37 cellular contexts compared by ENCODE assay signal in the genomic region with DNA sequence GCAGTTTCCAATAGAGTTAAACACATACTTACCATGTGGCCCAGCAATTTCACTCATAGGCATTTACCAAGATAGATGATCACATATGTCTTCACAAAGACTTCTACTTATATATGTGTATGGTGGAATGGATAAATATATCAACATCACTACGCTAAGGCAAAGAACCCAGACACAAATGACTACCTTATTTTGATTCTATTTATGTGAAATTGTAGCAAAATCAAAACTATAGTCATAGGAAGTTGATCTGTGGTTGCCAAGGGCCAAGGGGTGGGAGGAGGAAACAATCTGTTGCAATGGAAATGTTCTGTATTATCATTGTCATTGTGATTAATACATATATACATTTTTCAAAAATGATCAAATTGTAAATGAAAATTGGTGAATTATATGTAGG. TPM values are rescaled to one million over a fixed set of nuclear protein-coding genes. Genes with fewer than 3 reads are reported as not detected.
"Had no signal": no experiment of that assay in that cellular context is flagged by ENCODE, and none has a peak within 500 bp of the region (broad histone marks: within the 10 kb centered on the region; RNA-seq: fewer than 3 reads in every experiment).

No MANE protein-coding gene starts in this region.

- H3K36me3 ChIP-seq: Peyer's patch, SJSA1 had no signal

- H3K27me3 Mint-ChIP-seq: activated naive CD4-positive, alpha-beta T cell treated with anti-CD3 and anti-CD28 coated beads, Interleukin-2, amount 10 ng/mL, durations not matched to agents 7 days and 5 days had no signal

- H3K4me3 ChIP-seq: Peyer's patch, SJSA1 had no signal

- H3K27ac Mint-ChIP-seq: activated CD4-positive, alpha-beta T cell treated with anti-CD3 and anti-CD28 coated beads, Interleukin-2, amount 10 ng/mL, durations not matched to agents 24 days and 14 days; activated naive CD4-positive, alpha-beta T cell treated with anti-CD3 and anti-CD28 coated beads, Interleukin-2, amount 10 ng/mL, durations not matched to agents 7 days and 5 days; activated naive CD8-positive, alpha-beta T cell; activated naive CD8-positive, alpha-beta T cell treated with anti-CD3 and anti-CD28 coated beads, Interleukin-2, amount 50 U/mL, for 24 hours; activated T-helper 1 cell treated with anti-CD3 and anti-CD28 coated beads, Interleukin-12 subunit alpha, Interleukin-12 subunit beta, Interleukin-2, Interleukin-4 antibody, amounts not matched to agents 30 ng/mL and 10 ng/mL and 1 ng/mL, durations not matched to agents 14 hours and 24 hours and 36 hours; brain; T-cell; T-helper 17 cell had no signal

- DNase-seq: activated CD4-positive, alpha-beta T cell treated with anti-CD3 and anti-CD28 coated beads, Interleukin-2, amount 10 ng/mL, durations not matched to agents 24 days and 14 days; activated CD4-positive, alpha-beta T cell treated with anti-CD3 and anti-CD28 coated beads, Interleukin-2, amount 50 U/mL, for 4 hours; activated CD4-positive, CD25-positive, alpha-beta regulatory T cell treated with anti-CD3 and anti-CD28 coated beads, Interleukin-2, amount 50 U/mL, for 72 hours; activated effector memory CD4-positive, alpha-beta T cell treated with Interleukin-2 at 50 U/mL for 16 hours; activated naive CD4-positive, alpha-beta T cell treated with anti-CD3 and anti-CD28 coated beads, Interleukin-2, amount 10 ng/mL, durations not matched to agents 7 days and 5 days; activated naive CD8-positive, alpha-beta T cell treated with anti-CD3 and anti-CD28 coated beads, Interleukin-2, amount 50 U/mL, for 24 hours; activated T-cell treated with anti-CD3 and anti-CD28 coated beads, Interleukin-2, amount 50 U/mL, for 1 hour; anterior cingulate cortex; caudate nucleus; cerebellar nuclear complex; MM.1S; MV-4-11; NCI-H1092; NCI-H1436 treated with DMSO at 0.1 percent for 48 hours; NCI-H1694 treated with DMSO at 0.1 percent for 48 hours; NCI-H2029 treated with DMSO at 0.1 percent for 48 hours; NCI-H2107; NCI-H2171; NCI-H510A; NCI-H526; NCI-H748 treated with DMSO at 0.1 percent for 48 hours; NK-92 treated with Interleukin-12 subunit alpha and Interleukin-12 subunit beta, amount 100 ng/mL, for 24 hours; PC-3; Peyer's patch; RPMI8226; SHP77 treated with DMSO at 0.1 percent for 48 hours; T-cell; T-helper 17 cell had no signal

- H3K9ac ChIP-seq: KMS-11 had no signal

- H3K9me3 ChIP-seq: Peyer's patch, SJSA1 had no signal

- H3K4me3 Mint-ChIP-seq: activated CD4-positive, alpha-beta T cell treated with anti-CD3 and anti-CD28 coated beads, Interleukin-2, amount 10 ng/mL, durations not matched to agents 24 days and 14 days; activated naive CD4-positive, alpha-beta T cell treated with anti-CD3 and anti-CD28 coated beads, Interleukin-2, amount 10 ng/mL, durations not matched to agents 7 days and 5 days; activated naive CD8-positive, alpha-beta T cell; activated naive CD8-positive, alpha-beta T cell treated with anti-CD3 and anti-CD28 coated beads, Interleukin-2, amount 50 U/mL, for 24 hours; activated T-helper 1 cell treated with anti-CD3 and anti-CD28 coated beads, Interleukin-12 subunit alpha, Interleukin-12 subunit beta, Interleukin-2, Interleukin-4 antibody, amounts not matched to agents 30 ng/mL and 10 ng/mL and 1 ng/mL, durations not matched to agents 14 hours and 24 hours and 36 hours; brain; T-cell; T-helper 17 cell had no signal

- H3K36me3 Mint-ChIP-seq: brain, T-cell had no signal

- H3K27ac ChIP-seq: KMS-11, Peyer's patch, SJSA1 had no signal

- ATAC-seq: activated naive CD8-positive, alpha-beta T cell treated with anti-CD3 and anti-CD28 coated beads, Interleukin-2, amount 50 U/mL, for 24 hours; PC-3; SK-N-SH treated with all-trans-retinoic acid at 6 μM for 48 hours; T-cell; T-helper 17 cell had no signal

- H3K4me1 Mint-ChIP-seq: brain, T-helper 17 cell had no signal

RNA-seq across cellular contexts. Expression of gene ANP32D, which starts 47.7 kb away (rescaled TPM):
- total RNA-seq: activated CD4-positive, alpha-beta T cell treated with anti-CD3 and anti-CD28 coated beads, Interleukin-2, amount 10 ng/mL, durations not matched to agents 24 days and 14 days; activated CD8-positive, alpha-beta memory T cell treated with anti-CD3 and anti-CD28 coated beads for 36 hours; activated T-helper 1 cell treated with anti-CD3 and anti-CD28 coated beads, Interleukin-12 subunit alpha, Interleukin-12 subunit beta, Interleukin-2, Interleukin-4 antibody, amounts not matched to agents 30 ng/mL and 10 ng/mL and 1 ng/mL, durations not matched to agents 14 hours and 24 hours and 36 hours; bronchial epithelial cell; LHCN-M2; PC-3; Peyer's patch; SJSA1; T-cell; T-helper 17 cell had no signal

RNA-seq across cellular contexts. Expression of gene C12orf54, which starts 57.7 kb away (rescaled TPM):
- total RNA-seq: activated CD4-positive, alpha-beta T cell treated with anti-CD3 and anti-CD28 coated beads, Interleukin-2, amount 10 ng/mL, durations not matched to agents 24 days and 14 days; activated CD8-positive, alpha-beta memory T cell treated with anti-CD3 and anti-CD28 coated beads for 36 hours; activated T-helper 1 cell treated with anti-CD3 and anti-CD28 coated beads, Interleukin-12 subunit alpha, Interleukin-12 subunit beta, Interleukin-2, Interleukin-4 antibody, amounts not matched to agents 30 ng/mL and 10 ng/mL and 1 ng/mL, durations not matched to agents 14 hours and 24 hours and 36 hours; LHCN-M2; PC-3; T-cell; T-helper 17 cell had no signal
